1 cellular context compared by ENCODE assay signal in genomic region chr1:222711319-222712252, GRCh38.
TF ChIP-seq lines count a peak whose summit lies in the region.

No MANE protein-coding gene starts in this region.

TF ChIP-seq in HepG2, 621 proteins besides CTCF, POLR2A, EP300 and RAD21 (continued from another document and continues in another):
- TF ChIP-seq BORCS8-MEF2B (CRISPR knock-in tag; IDR thresholded peaks at IDR 0.05) (no peak), CAMTA2 (CRISPR knock-in tag; IDR thresholded peaks at IDR 0.05; ENCODE audit: borderline replicate concordance) (no peak), CBX2 (IDR thresholded peaks at IDR 0.05; ENCODE audit: low read depth, low read length) (no peak), CBX2 (CRISPR knock-in tag; IDR thresholded peaks at IDR 0.05; ENCODE audit: low read depth) (no peak), HNF4G (IDR thresholded peaks at IDR 0.05; ENCODE audit: borderline replicate concordance, low read depth, low read length) (no peak), HNF4G (CRISPR knock-in tag; IDR thresholded peaks at IDR 0.05; ENCODE audit: borderline replicate concordance, low read depth) (no peak), ZNF432 (CRISPR knock-in tag; IDR thresholded peaks at IDR 0.05; ENCODE audit: borderline replicate concordance) (no peak), KLF16 (CRISPR knock-in tag; IDR thresholded peaks at IDR 0.05) (peak in 1 of 2 experiments; percentile 15; a peak in 1 of 4 replicates), ZNF407 (CRISPR knock-in tag; IDR thresholded peaks at IDR 0.05; ENCODE audit: not compliant biosample characterization) (no peak), ZNF570 (CRISPR knock-in tag; IDR thresholded peaks at IDR 0.05; ENCODE audit: borderline replicate concordance) (no peak), HNF1B (CRISPR knock-in tag; IDR thresholded peaks at IDR 0.05) (peak; percentile 53; the same call in 1 of the 2 replicates), ZBTB40 (IDR thresholded peaks at IDR 0.05) (no peak), ZBTB40 (CRISPR knock-in tag; IDR thresholded peaks at IDR 0.05) (no peak), ZBTB2 (CRISPR knock-in tag; IDR thresholded peaks at IDR 0.05; ENCODE audit: low read depth) (no peak), ELF1 (CRISPR knock-in tag; IDR thresholded peaks at IDR 0.05) (no peak), PLSCR1 (CRISPR knock-in tag; IDR thresholded peaks at IDR 0.05; ENCODE audit: borderline replicate concordance) (no peak), ZNF446 (CRISPR knock-in tag; IDR thresholded peaks at IDR 0.05) (peak; percentile 52; the same call in 1 of the 2 replicates), DR1 (CRISPR knock-in tag; IDR thresholded peaks at IDR 0.05) (no peak), THYN1 (CRISPR knock-in tag; IDR thresholded peaks at IDR 0.05; ENCODE audit: borderline replicate concordance, low read depth) (no peak), ZNF546 (CRISPR knock-in tag; conservative IDR thresholded peaks at IDR 0.05) (no peak), ZNF280D (CRISPR knock-in tag; IDR thresholded peaks at IDR 0.05) (0 out of 2 replicates have a peak, but pooled peaks have one; percentile 25), ZUFSP (CRISPR knock-in tag; IDR thresholded peaks at IDR 0.05; ENCODE audit: borderline replicate concordance) (no peak), ZNF180 (CRISPR knock-in tag; IDR thresholded peaks at IDR 0.05; ENCODE audit: borderline replicate concordance, low read depth) (no peak), TCF12 (IDR thresholded peaks at IDR 0.05) (no peak), TCF12 (CRISPR knock-in tag; IDR thresholded peaks at IDR 0.05) (no peak), ZFY (CRISPR knock-in tag; IDR thresholded peaks at IDR 0.05) (peak; percentile 45)
